ENCODE assay signal across 10 cellular contexts in genomic region chr15:64695571-64695992, GRCh38.
DNase-seq lines count a peak whose midpoint lies in the region; ATAC-seq and TF ChIP-seq lines count a peak whose summit lies in the region.
"Had no signal": no experiment of that assay in that cellular context is flagged by ENCODE, and none has a peak within 500 bp of the region (broad histone marks: within the 10 kb centered on the region; RNA-seq: fewer than 3 reads in every experiment).

No MANE protein-coding gene starts in this region.

- H3K27ac ChIP-seq in right lobe of liver, result peak overlapping the region; percentile 15 to 56 (median 18)
- peak overlapping the region; percentile 22 to 57 for H3K27ac ChIP-seq in testis
- no peak overlapping the region for H3K27ac ChIP-seq in mammary epithelial cell (ENCODE audit: insufficient read depth, low read depth, low read length)
- H3K27ac ChIP-seq: PC-9 had no signal

- no peak overlapping the region for H3K9ac ChIP-seq in mammary epithelial cell (ENCODE audit: insufficient read depth, low read length)

- H3K4me3 Mint-ChIP-seq in activated T-cell treated with anti-CD3 and anti-CD28 coated beads, Interleukin-2, amount 50 U/mL, for 24 hours, result no peak overlapping the region
- no peak overlapping the region for H3K4me3 Mint-ChIP-seq in activated CD8-positive, alpha-beta memory T cell treated with anti-CD3 and anti-CD28 coated beads, Interleukin-2, amount 10 ng/mL, durations not matched to agents 7 days and 5 days
- H3K4me3 Mint-ChIP-seq: stimulated activated effector memory CD8-positive, alpha-beta T cell treated with anti-CD3 and anti-CD28 coated beads, Interleukin-12 subunit alpha, Interleukin-12 subunit beta, amount 100 ng/mL, for 72 hours had no signal

- dilution Hi-C loops in mammary epithelial cell (cut with HindIII; ENCODE audit: low sequenced_read_pairs), result no loop called here

- H4K20me1 ChIP-seq in mammary epithelial cell (ENCODE audit: insufficient read depth, low read length), result no peaks in the 10 kb centered on the region

- H3K27ac Mint-ChIP-seq in activated T-cell treated with anti-CD3 and anti-CD28 coated beads, Interleukin-2, amount 50 U/mL, for 24 hours, result peak overlapping the region; percentile 20
- no peak overlapping the region for H3K27ac Mint-ChIP-seq in activated CD8-positive, alpha-beta memory T cell treated with anti-CD3 and anti-CD28 coated beads, Interleukin-2, amount 10 ng/mL, durations not matched to agents 7 days and 5 days
- H3K27ac Mint-ChIP-seq: stimulated activated effector memory CD8-positive, alpha-beta T cell treated with anti-CD3 and anti-CD28 coated beads, Interleukin-12 subunit alpha, Interleukin-12 subunit beta, amount 100 ng/mL, for 72 hours had no signal

- no peak overlapping the region for H3K4me2 ChIP-seq in mammary epithelial cell (ENCODE audit: insufficient read depth, low read depth, low read length)
- H3K4me2 ChIP-seq: PC-9 had no signal

- H3K4me1 ChIP-seq in right lobe of liver (peaks cover 3 to 58% (median 29%) of the 10 kb centered on the region in 4 donors), testis (peaks cover 94% of the 10 kb centered on the region), mammary epithelial cell (ENCODE audit: insufficient read depth, low read length) (peaks cover 31% of the 10 kb centered on the region)

- no peaks in the 10 kb centered on the region for H3K27me3 Mint-ChIP-seq in activated T-cell treated with anti-CD3 and anti-CD28 coated beads, Interleukin-2, amount 50 U/mL, for 24 hours
- H3K27me3 Mint-ChIP-seq in activated CD8-positive, alpha-beta memory T cell treated with anti-CD3 and anti-CD28 coated beads, Interleukin-2, amount 10 ng/mL, durations not matched to agents 7 days and 5 days, result no peaks in the 10 kb centered on the region

- no peaks in the 10 kb centered on the region for H3K9me3 Mint-ChIP-seq in activated T-cell treated with anti-CD3 and anti-CD28 coated beads, Interleukin-2, amount 50 U/mL, for 24 hours
- H3K9me3 Mint-ChIP-seq in activated CD8-positive, alpha-beta memory T cell treated with anti-CD3 and anti-CD28 coated beads, Interleukin-2, amount 10 ng/mL, durations not matched to agents 7 days and 5 days (ENCODE audit: low read depth), result no peaks in the 10 kb centered on the region
- H3K9me3 Mint-ChIP-seq: stimulated activated effector memory CD8-positive, alpha-beta T cell treated with anti-CD3 and anti-CD28 coated beads, Interleukin-12 subunit alpha, Interleukin-12 subunit beta, amount 100 ng/mL, for 72 hours had no signal

- ATAC-seq in right lobe of liver, result peak in 3 of 4 donors; percentile 2 to 17 (median 4)
- ATAC-seq in activated CD8-positive, alpha-beta memory T cell treated with anti-CD3 and anti-CD28 coated beads, Interleukin-2, amount 10 ng/mL, durations not matched to agents 7 days and 5 days, result no peak
- ATAC-seq: stimulated activated effector memory CD8-positive, alpha-beta T cell treated with anti-CD3 and anti-CD28 coated beads, Interleukin-12 subunit alpha, Interleukin-12 subunit beta, amount 100 ng/mL, for 72 hours had no signal

- in situ Hi-C loops in mammary epithelial cell (cut with MboI; ENCODE audit: low sequenced_read_pairs in 2 of 2) (no loop called here), GM13976 (cut with MboI; ENCODE audit: low sequenced_read_pairs, unreplicated experiment) (no loop called here)

- H2AFZ ChIP-seq in mammary epithelial cell (ENCODE audit: low read depth, low read length), result no peak overlapping the region
- H2AFZ ChIP-seq: PC-9 had no signal

- H3K36me3 Mint-ChIP-seq in activated T-cell treated with anti-CD3 and anti-CD28 coated beads, Interleukin-2, amount 50 U/mL, for 24 hours (ENCODE audit: low read depth), result peaks cover 53% of the 10 kb centered on the region
- peaks cover 8% of the 10 kb centered on the region for H3K36me3 Mint-ChIP-seq in activated CD8-positive, alpha-beta memory T cell treated with anti-CD3 and anti-CD28 coated beads, Interleukin-2, amount 10 ng/mL, durations not matched to agents 7 days and 5 days

- WGBS in right lobe of liver (ENCODE audit: insufficient coverage, low coverage, low lambda C conversion rate, missing lambda C conversion rate), result 63% methylated on average over 6 of the region's 6 CpGs
- 50 to 63% methylated on average over 6 of the region's 6 CpGs for WGBS in testis, 2 donors
- WGBS in mammary epithelial cell (ENCODE audit: low coverage, missing lambda C conversion rate), result 95% methylated on average over 6 of the region's 6 CpGs

- H3K36me3 ChIP-seq in right lobe of liver, result peaks cover 0 to 5% (median under 1%) of the 10 kb centered on the region in 4 donors
- H3K36me3 ChIP-seq in testis (ENCODE audit: low read depth, missing control alignments), result no peaks in the 10 kb centered on the region
- peaks cover 2% of the 10 kb centered on the region for H3K36me3 ChIP-seq in mammary epithelial cell (ENCODE audit: insufficient read depth, low read length)

- BruUV-seq in mammary epithelial cell (replicated peaks; lab: Mats Ljungman, UMichigan), result no TSS peak

- no peak for DNase-seq in activated T-cell treated with anti-CD3 and anti-CD28 coated beads, Interleukin-2, amount 50 U/mL, for 24 hours
- DNase-seq in activated T-cell treated with anti-CD3 and anti-CD28 coated beads, Interleukin-2, amount 50 U/mL, for 1 hour, result no peak
- peak; percentile 23 for DNase-seq in SKM-1 (lab: John Stamatoyannopoulos, UW; ENCODE audit: unreplicated experiment)
- DNase-seq in right lobe of liver, result no peak
- no peak for DNase-seq in testis
- no peak for DNase-seq in mammary epithelial cell
- DNase-seq in activated CD8-positive, alpha-beta memory T cell treated with anti-CD3 and anti-CD28 coated beads, Interleukin-2, amount 10 ng/mL, durations not matched to agents 7 days and 5 days, result no peak
- DNase-seq in GM13976 (ENCODE audit: low spot score), result no peak
- DNase-seq: PC-9 had no signal

- TF ChIP-seq CTCF in right lobe of liver (IDR thresholded peaks at IDR 0.05) (no peak), testis (IDR thresholded peaks at IDR 0.05) (no peak), mammary epithelial cell (conservative IDR thresholded peaks at IDR 0.05 in 1 of 2, IDR thresholded peaks at IDR 0.05 in 1 of 2; ENCODE audit: extremely low read depth in 1 of 2, insufficient read depth in 1 of 2, low read depth in 1 of 2, low read length in 2 of 2) (no peak), GM13976 (IDR thresholded peaks at IDR 0.05; ENCODE audit: borderline replicate concordance, control extremely low read depth, extremely low read depth, insufficient read depth, missing control alignments) (no peak)

- intact Hi-C loops in right lobe of liver (cut with DNase I) (no loop called here), testis (cut with DNase I; ENCODE audit: low total_unique reads) (no loop called here), mammary epithelial cell (cut with micrococcal nuclease) (no loop called here)

- no peak for TF ChIP-seq POLR2A in right lobe of liver (IDR thresholded peaks at IDR 0.05)
- TF ChIP-seq POLR2A in testis (IDR thresholded peaks at IDR 0.05), result no peak

- H3K27me3 ChIP-seq in right lobe of liver (no peaks in the 10 kb centered on the region), testis (no peaks in the 10 kb centered on the region), mammary epithelial cell (ENCODE audit: insufficient read depth, low read length) (no peaks in the 10 kb centered on the region)

- peaks cover 70% of the 10 kb centered on the region for H3K4me1 Mint-ChIP-seq in activated T-cell treated with anti-CD3 and anti-CD28 coated beads, Interleukin-2, amount 50 U/mL, for 24 hours (ENCODE audit: low read depth)
- H3K4me1 Mint-ChIP-seq in activated CD8-positive, alpha-beta memory T cell treated with anti-CD3 and anti-CD28 coated beads, Interleukin-2, amount 10 ng/mL, durations not matched to agents 7 days and 5 days, result peaks cover 29% of the 10 kb centered on the region

- CTCF ChIA-PET in mammary epithelial cell (lab: Charles Lee; ENCODE audit: low non-redundant PET), result interaction anchor here (0.7 kb wide), 1 partner anchor 143 kb away, joined by 5 read pairs; no protein-coding TSS in a partner anchor
- CTCF ChIA-PET in activated CD8-positive, alpha-beta memory T cell treated with anti-CD3 and anti-CD28 coated beads, Interleukin-2, amount 10 ng/mL, durations not matched to agents 7 days and 5 days (lab: Charles Lee), result interaction anchor here (0.7 to 4.5 kb wide), 3 partner anchors 9 to 114 kb away, joined by 3 to 18 read pairs (median 6); no protein-coding TSS in a partner anchor

- H3K4me3 ChIP-seq in right lobe of liver (no peak overlapping the region), testis (no peak overlapping the region), mammary epithelial cell (replicated peaks in 1 of 3; ENCODE audit: insufficient read depth in 1 of 3, low read depth in 2 of 3, low read length in 3 of 3) (no peak overlapping the region)
- H3K4me3 ChIP-seq: PC-9 had no signal

- H3K79me2 ChIP-seq in mammary epithelial cell (ENCODE audit: insufficient read depth, low read length), result peaks cover 75% of the 10 kb centered on the region

- H3K9me3 ChIP-seq in right lobe of liver (no peaks in the 10 kb centered on the region), testis (no peaks in the 10 kb centered on the region), mammary epithelial cell (replicated peaks; ENCODE audit: insufficient read depth, low read length) (no peaks in the 10 kb centered on the region)
